Comparison of ENCODE assay signal across 8 cellular contexts in the genomic region with DNA sequence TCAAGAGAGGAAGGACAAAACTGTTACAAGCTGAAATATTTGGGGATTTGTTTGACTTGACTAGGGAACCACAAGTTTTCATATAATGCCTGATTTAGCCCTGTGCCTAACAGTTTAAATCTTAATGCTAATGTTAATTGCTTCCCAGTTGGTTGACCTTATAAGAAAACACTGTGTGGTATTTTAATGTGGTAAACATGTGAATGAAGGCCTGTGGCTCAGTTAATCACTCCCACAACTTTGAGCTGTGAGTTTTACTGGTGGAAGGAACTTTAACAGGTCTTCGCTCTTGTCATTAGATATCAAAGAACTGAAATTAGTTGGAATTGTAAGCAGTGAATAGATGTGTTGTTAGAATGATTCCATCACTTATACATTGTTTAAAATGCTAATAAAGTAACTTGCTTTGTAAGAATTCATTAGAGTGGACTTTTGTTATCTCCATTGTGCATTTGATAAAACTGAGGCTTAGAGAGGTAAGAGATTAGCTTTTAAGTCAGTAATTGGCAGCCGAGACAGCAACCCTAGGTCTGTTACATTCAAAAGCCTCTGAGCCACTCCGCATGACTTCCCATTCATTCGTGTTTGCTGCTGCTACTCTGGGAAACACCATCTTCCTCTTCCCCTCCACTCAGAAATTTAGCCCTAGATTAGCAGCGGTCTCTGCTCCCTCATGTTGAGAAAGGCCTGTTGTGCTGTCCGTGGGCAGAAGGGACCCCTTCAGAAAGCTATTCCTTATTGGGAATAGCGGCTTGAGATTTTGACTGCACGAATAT. TPM values are rescaled to one million over a fixed set of nuclear protein-coding genes. Genes with fewer than 3 reads are reported as not detected.
DNase-seq lines count a peak whose midpoint lies in the region; ATAC-seq and TF ChIP-seq lines count a peak whose summit lies in the region.

No MANE protein-coding gene starts in this region.

- H3K36me3 Mint-ChIP-seq in CD8-positive, alpha-beta T cell: peaks cover 22% of the 10 kb centered on the region

- H3K9me3 Mint-ChIP-seq in CD8-positive, alpha-beta T cell: no peaks in the 10 kb centered on the region

- H3K4me2 ChIP-seq in PC-3 (ENCODE audit: low read length): peak overlapping the region; percentile 96

- DNase-seq in CD8-positive, alpha-beta T cell: no peak
- peak; percentile 13 for DNase-seq in HEK293T (ENCODE audit: extremely low spot score)
- peak; percentile 25 for DNase-seq in PC-3
- peak in 1 of 10 donors; percentile 27 for DNase-seq in dorsolateral prefrontal cortex

- POLR2A ChIA-PET in CD8-positive, alpha-beta T cell (lab: Charles Lee): interaction anchor here (1.5 kb wide), 2 partner anchors 12 to 16 kb away, joined by 3 to 4 read pairs; no protein-coding TSS in a partner anchor
- POLR2A ChIA-PET in HEK293T (lab: Yijun Ruan, JAX): interaction anchor here (0.8 to 1.7 kb wide), 3 partner anchors 14 to 238 kb away, joined by 3 to 5 read pairs (median 4); a partner anchor contains a TSS
- POLR2A ChIA-PET in PC-3 (lab: Charles Lee; ENCODE audit: unreplicated experiment): interaction anchor here (1.2 kb wide), 1 partner anchor 12 kb away, joined by 5 read pairs; no protein-coding TSS in a partner anchor

- no TSS peak for BruUV-seq in PC-3 (replicated peaks; lab: Mats Ljungman, UMichigan)

- no peaks in the 10 kb centered on the region for H3F3A ChIP-seq in PC-3 (ENCODE audit: low read length, unreplicated experiment)

- H3K4me1 Mint-ChIP-seq in CD8-positive, alpha-beta T cell (ENCODE audit: low read depth): peaks cover 44% of the 10 kb centered on the region

- H3K27me3 Mint-ChIP-seq in CD8-positive, alpha-beta T cell (ENCODE audit: low read depth): no peaks in the 10 kb centered on the region

- H2AFZ ChIP-seq in PC-3 (ENCODE audit: low read length): peak overlapping the region; percentile 92

- peaks cover 12% of the 10 kb centered on the region; the same call in 1 of the 2 replicates for H4K20me1 ChIP-seq in PC-3 (ENCODE audit: low read length)

- intact Hi-C loops in CD8-positive, alpha-beta T cell (cut with DNase I, micrococcal nuclease): loop anchor here (5.0 to 10.0 kb wide), 3 partner anchors 156 to 306 kb away; a partner anchor contains a TSS
- intact Hi-C loops in PC-3 (cut with micrococcal nuclease): loop anchor here (5.0 kb wide), 1 partner anchor 246 kb away; no protein-coding TSS in a partner anchor
- intact Hi-C loops in dorsolateral prefrontal cortex (cut with DNase I): loop anchor here in 1 of 2 donors (5.0 kb wide), 1 partner anchor 49 kb away; a partner anchor contains a TSS

- no peaks in the 10 kb centered on the region for H3K9me2 ChIP-seq in PC-3 (replicated peaks; ENCODE audit: low read length)

- H3K4me1 ChIP-seq in CD8-positive, alpha-beta T cell (ENCODE audit: insufficient read depth, low read length): peaks cover 3% of the 10 kb centered on the region
- H3K4me1 ChIP-seq in PC-3 (ENCODE audit: insufficient read depth, low read length) (peaks cover 24% of the 10 kb centered on the region), mucosa of stomach (ENCODE audit: control insufficient read depth, insufficient read depth, low read length) (no peaks in the 10 kb centered on the region)

- ATAC-seq in CD8-positive, alpha-beta T cell: no peak
- peak; percentile 15 for ATAC-seq in PC-3
- no peak for ATAC-seq in activated CD4-positive, CD25-positive, alpha-beta regulatory T cell treated with anti-CD3 and anti-CD28 coated beads, Interleukin-2, amount 50 U/mL, for 24 hours
- no peak for ATAC-seq in HG02763 (IDR thresholded peaks at IDR 0.05; ENCODE audit: unreplicated experiment)
- no peak for ATAC-seq in HG03442 (IDR thresholded peaks at IDR 0.05; ENCODE audit: unreplicated experiment)

- H3K4me3 Mint-ChIP-seq in CD8-positive, alpha-beta T cell: peak overlapping the region; percentile 89

- H3K27ac Mint-ChIP-seq in CD8-positive, alpha-beta T cell: peak overlapping the region; percentile 90

- no peak overlapping the region for H3K27ac ChIP-seq in CD8-positive, alpha-beta T cell (ENCODE audit: low read depth, low read length)
- peak overlapping the region; percentile 94; the same call in 1 of the 2 replicates for H3K27ac ChIP-seq in PC-3 (ENCODE audit: low read length)
- peak overlapping the region in 51 of 59 donors; percentile 27 to 98 (median 94) for H3K27ac ChIP-seq in dorsolateral prefrontal cortex

- H3K9me3 ChIP-seq in CD8-positive, alpha-beta T cell (ENCODE audit: low read length): no peaks in the 10 kb centered on the region
- no peaks in the 10 kb centered on the region for H3K9me3 ChIP-seq in PC-3 (ENCODE audit: low read length)
- no peaks in the 10 kb centered on the region for H3K9me3 ChIP-seq in mucosa of stomach (ENCODE audit: control insufficient read depth, low read length)

- peak overlapping the region; percentile 94 for H3K9ac ChIP-seq in PC-3 (ENCODE audit: low read length)
- H3K9ac ChIP-seq in mucosa of stomach (ENCODE audit: low read length): peak overlapping the region; percentile 96

- TF ChIP-seq CTCF in CD8-positive, alpha-beta T cell (IDR thresholded peaks at IDR 0.05): no peak
- no peak for TF ChIP-seq CTCF in PC-3 (conservative IDR thresholded peaks at IDR 0.05; ENCODE audit: low read depth, low read length)
- TF ChIP-seq CTCF in dorsolateral prefrontal cortex (IDR thresholded peaks at IDR 0.05 in 54 of 56, conservative IDR thresholded peaks at IDR 0.05 in 2 of 56; ENCODE audit: low read depth in 1 of 56, partially characterized antibody in 56 of 56): no peak

- H3K36me3 ChIP-seq in CD8-positive, alpha-beta T cell (ENCODE audit: insufficient read depth, low read length): no peaks in the 10 kb centered on the region
- H3K36me3 ChIP-seq in PC-3 (ENCODE audit: low read depth, low read length): peaks cover 27% of the 10 kb centered on the region
- no peaks in the 10 kb centered on the region for H3K36me3 ChIP-seq in mucosa of stomach (ENCODE audit: control insufficient read depth, insufficient read depth, low read length)

- CTCF ChIA-PET in CD8-positive, alpha-beta T cell (lab: Charles Lee): no interaction called here
- CTCF ChIA-PET in HEK293T (lab: Yijun Ruan, JAX) (no interaction called here), PC-3 (lab: Charles Lee) (no interaction called here)

- H3K27me3 ChIP-seq in CD8-positive, alpha-beta T cell (ENCODE audit: insufficient read depth, low read length): no peaks in the 10 kb centered on the region
- H3K27me3 ChIP-seq in PC-3 (ENCODE audit: low read length) (no peaks in the 10 kb centered on the region), dorsolateral prefrontal cortex (no peaks in the 10 kb centered on the region), mucosa of stomach (ENCODE audit: control insufficient read depth, insufficient read depth, low read length) (no peaks in the 10 kb centered on the region)

- H3K4me3 ChIP-seq in CD8-positive, alpha-beta T cell (ENCODE audit: low read depth, low read length): peak overlapping the region; percentile 88
- H3K4me3 ChIP-seq in PC-3 (ENCODE audit: low read length) (peak overlapping the region; percentile 98), dorsolateral prefrontal cortex (peak overlapping the region; percentile 66 to 100 (median 93)), mucosa of stomach (ENCODE audit: low read length) (no peak overlapping the region)

- peaks cover 38% of the 10 kb centered on the region for H3K79me2 ChIP-seq in PC-3 (ENCODE audit: low read length)

TF ChIP-seq in HEK293T, 16 proteins besides CTCF, POLR2A, EP300 and RAD21:
- TF ChIP-seq ZNF384 (IDR thresholded peaks at IDR 0.05): no peak
- TF ChIP-seq ARNT (IDR thresholded peaks at IDR 0.05): no peak
- no peak for TF ChIP-seq FOXA1 (IDR thresholded peaks at IDR 0.05)
- no peak for TF ChIP-seq BHLHE40 (IDR thresholded peaks at IDR 0.05; ENCODE audit: borderline replicate concordance)
- TF ChIP-seq SP1 (IDR thresholded peaks at IDR 0.05): no peak
- TF ChIP-seq L3MBTL2 (conservative IDR thresholded peaks at IDR 0.05): no peak
- no peak for TF ChIP-seq TARDBP (IDR thresholded peaks at IDR 0.05)
- no peak for TF ChIP-seq HDGF (IDR thresholded peaks at IDR 0.05; ENCODE audit: borderline replicate concordance)
- TF ChIP-seq, protein P1, sequence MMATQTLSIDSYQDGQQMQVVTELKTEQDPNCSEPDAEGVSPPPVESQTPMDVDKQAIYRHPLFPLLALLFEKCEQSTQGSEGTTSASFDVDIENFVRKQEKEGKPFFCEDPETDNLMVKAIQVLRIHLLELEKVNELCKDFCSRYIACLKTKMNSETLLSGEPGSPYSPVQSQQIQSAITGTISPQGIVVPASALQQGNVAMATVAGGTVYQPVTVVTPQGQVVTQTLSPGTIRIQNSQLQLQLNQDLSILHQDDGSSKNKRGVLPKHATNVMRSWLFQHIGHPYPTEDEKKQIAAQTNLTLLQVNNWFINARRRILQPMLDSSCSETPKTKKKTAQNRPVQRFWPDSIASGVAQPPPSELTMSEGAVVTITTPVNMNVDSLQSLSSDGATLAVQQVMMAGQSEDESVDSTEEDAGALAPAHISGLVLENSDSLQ (IDR thresholded peaks at IDR 0.05): no peak
- no peak for TF ChIP-seq FOXK2 (IDR thresholded peaks at IDR 0.05)
- TF ChIP-seq NFRKB (IDR thresholded peaks at IDR 0.05): no peak
- TF ChIP-seq SUZ12 (IDR thresholded peaks at IDR 0.05): no peak
- TF ChIP-seq LEF1 (IDR thresholded peaks at IDR 0.05; ENCODE audit: borderline replicate concordance): no peak

RNA-seq across cellular contexts. Expression of a gene that starts 1.0 kb away (rescaled TPM):
- 1 to 10 TPM; 6.2 to 6.7 TPM for total RNA-seq in CD8-positive, alpha-beta T cell
- total RNA-seq in PC-3 (2014; rRNA removed): 23.1 and 23.7 TPM in 2 replicates
- 10 to 100 TPM; 17.5 to 41.7 (median 28.7) TPM for total RNA-seq in dorsolateral prefrontal cortex

RNA-seq across cellular contexts. Expression of a gene that starts 46.7 kb away (rescaled TPM):
- 10 to 100 TPM; 37.9 to 39.5 TPM for total RNA-seq in CD8-positive, alpha-beta T cell
- 53.0 and 62.0 TPM in 2 replicates for total RNA-seq in PC-3 (2014; rRNA removed)
- 10 to 100 TPM; 47.3 to 92.9 (median 68.0) TPM for total RNA-seq in dorsolateral prefrontal cortex

Comparison
In these comparisons a context has a peak if more than half of its experiments do, and no peak if none do; other contexts are left out.
1. DNase-seq: peak in HEK293T (single experiment) and PC-3 (single experiment); none in CD8-positive, alpha-beta T cell (0 of 7).